8 cellular contexts compared by ENCODE assay signal in the genomic region with DNA sequence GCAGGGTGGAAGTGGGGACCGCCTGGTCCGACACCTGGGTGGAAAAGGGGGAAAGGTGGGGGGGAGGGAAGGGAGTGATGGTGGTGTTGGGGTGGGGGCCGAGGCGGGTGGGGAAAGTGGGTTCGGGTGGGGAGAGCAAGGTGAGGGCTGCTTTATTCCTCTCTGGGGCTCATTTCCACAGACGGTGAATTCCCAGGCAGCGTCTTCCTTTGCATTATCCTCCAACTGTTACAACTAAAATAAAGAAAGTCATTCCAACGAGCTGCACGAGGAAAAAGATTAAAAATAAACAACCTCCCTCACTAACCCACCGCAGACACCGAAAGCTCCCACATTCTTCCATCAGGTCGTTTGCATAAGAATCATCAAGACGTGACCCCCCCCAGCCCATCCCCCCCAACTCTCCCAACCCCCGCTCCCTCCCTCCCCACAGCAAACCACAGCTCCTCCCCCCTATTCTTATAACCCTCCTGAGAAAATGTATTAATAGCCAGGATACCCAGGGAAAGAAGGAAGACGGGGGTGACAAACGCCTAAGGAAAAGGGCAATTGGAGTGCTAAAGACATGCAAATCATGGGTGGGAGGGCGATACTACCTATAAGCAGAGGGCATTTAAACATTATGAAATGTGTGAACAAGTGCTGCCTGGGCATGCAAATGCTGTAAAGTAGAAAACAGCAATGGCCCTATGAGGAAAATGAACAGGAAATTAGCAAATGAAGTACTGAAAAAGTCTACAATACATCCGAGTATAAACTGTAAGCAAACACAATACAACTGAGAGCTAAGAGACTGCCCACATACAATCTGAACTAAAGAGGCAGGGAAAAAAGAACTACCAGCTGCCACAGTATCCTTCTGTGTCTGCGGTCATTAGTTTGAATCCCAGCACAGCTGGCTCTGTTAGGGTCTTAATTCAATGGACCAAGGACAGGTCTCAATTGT. TPM values are rescaled to one million over a fixed set of nuclear protein-coding genes. Genes with fewer than 3 reads are reported as not detected.
DNase-seq lines count a peak whose midpoint lies in the region; ATAC-seq, FAIRE-seq and TF ChIP-seq lines count a peak whose summit lies in the region.

No MANE protein-coding gene starts in this region.

- peaks cover 17% of the 10 kb centered on the region for H3K4me1 Mint-ChIP-seq in memory B cell

- FAIRE-seq in GM12891 (lab: Jason Lieb, UNC) (peak; percentile 93), bronchial epithelial cell (lab: Jason Lieb, UNC) (no peak)

- ATAC-seq in HG02610 (IDR thresholded peaks at IDR 0.05; ENCODE audit: unreplicated experiment): peak; percentile 26
- ATAC-seq in memory B cell (ENCODE audit: low read depth): no peak

- WGBS in urinary bladder: 5% methylated on average over 19 of the region's 19 CpGs

- no peak for DNase-seq in GM12891 (ENCODE audit: insufficient read length, low spot score)
- peak; percentile 54 for DNase-seq in NCI-H446 treated with DMSO at 0.1 percent for 48 hours (lab: John Stamatoyannopoulos, UW)
- peak; percentile 44 for DNase-seq in bronchial epithelial cell (ENCODE audit: low read depth)
- DNase-seq in memory B cell (ENCODE audit: low spot score in 2 of 2): no peak
- DNase-seq in KBM-7: no peak

- no peaks in the 10 kb centered on the region for H3K4me1 ChIP-seq in urinary bladder (ENCODE audit: insufficient read depth)

- no peaks in the 10 kb centered on the region for H3K36me3 ChIP-seq in bronchial epithelial cell (ENCODE audit: control insufficient read depth, insufficient read depth, low read length)
- no peaks in the 10 kb centered on the region for H3K36me3 ChIP-seq in urinary bladder (ENCODE audit: insufficient read depth)

- H3K4me3 Mint-ChIP-seq in memory B cell: peak overlapping the region; percentile 83

- H3K27ac Mint-ChIP-seq in memory B cell: no peak overlapping the region

- no peaks in the 10 kb centered on the region for H3K36me3 Mint-ChIP-seq in memory B cell

- peaks cover 17% of the 10 kb centered on the region for H3K27me3 Mint-ChIP-seq in memory B cell

- H3K4me3 ChIP-seq in bronchial epithelial cell (ENCODE audit: low read depth, low read length) (peak overlapping the region; percentile 45), urinary bladder (ENCODE audit: low read depth, low read length) (peak overlapping the region; percentile 95)

- in situ Hi-C loops in KBM-7 (cut with MboI; ENCODE audit: low pct_unique_long_range_greater_than_20kb, low sequenced_read_pairs): no loop called here

- no peaks in the 10 kb centered on the region for H3K9me3 Mint-ChIP-seq in memory B cell

- no peak for TF ChIP-seq CTCF in 22Rv1 (IDR thresholded peaks at IDR 0.05)
- TF ChIP-seq CTCF in bronchial epithelial cell (IDR thresholded peaks at IDR 0.05; ENCODE audit: insufficient read depth, low read length, severe bottlenecking): no peak

- TF ChIP-seq POLR2A in GM12891 (IDR thresholded peaks at IDR 0.05; ENCODE audit: low read depth, low read length): peak; percentile 34; the same call in 1 of the 2 replicates

- H3K27me3 ChIP-seq in bronchial epithelial cell (ENCODE audit: control insufficient read depth, insufficient read depth, low read length): peaks cover 2% of the 10 kb centered on the region

- peak overlapping the region; percentile 86 for H3K27ac ChIP-seq in 22Rv1
- H3K27ac ChIP-seq in urinary bladder (ENCODE audit: low read depth): peak overlapping the region; percentile 23

TF ChIP-seq in GM12891, 5 proteins besides CTCF, POLR2A, EP300 and RAD21:
- TF ChIP-seq TAF1 (IDR thresholded peaks at IDR 0.05; ENCODE audit: low read depth, low read length) (no peak), SPI1 (IDR thresholded peaks at IDR 0.05; ENCODE audit: low read depth, low read length) (no peak), PAX5 (IDR thresholded peaks at IDR 0.05; ENCODE audit: insufficient read depth, low read length, severe bottlenecking) (no peak), POLR2AphosphoS5 (IDR thresholded peaks at IDR 0.05; ENCODE audit: low read depth, low read length) (0 out of 2 replicates have a peak, but pooled peaks have one; percentile 14), POU2F2 (IDR thresholded peaks at IDR 0.05; ENCODE audit: low read depth, low read length) (peak; percentile 90)

RNA-seq across cellular contexts. Expression of gene CXXC4, which starts 2.6 kb away (rescaled TPM):
- 3.1 TPM for polyA plus RNA-seq in GM12891 (2012; ENCODE audit: low read depth, missing spikeins)
- total RNA-seq in bronchial epithelial cell: under 0.01 TPM in 1 of 2 replicates, not detected in the other
- 5.1 TPM for total RNA-seq in urinary bladder
- 0.58 TPM for polyA plus RNA-seq in urinary bladder

Comparison
In these comparisons a context has a peak if more than half of its experiments do, and no peak if none do; other contexts are left out.
1. DNase-seq: peak in NCI-H446 treated with DMSO at 0.1 percent for 48 hours (single experiment) and bronchial epithelial cell (single experiment); none in GM12891 (single experiment), memory B cell (0 of 2) and KBM-7 (single experiment).